8 cellular contexts compared by ENCODE assay signal in genomic region chr9:13279284-13280162, GRCh38. TPM values are rescaled to one million over a fixed set of nuclear protein-coding genes. Genes with fewer than 3 reads are reported as not detected.
DNase-seq lines count a peak whose midpoint lies in the region; ATAC-seq and TF ChIP-seq lines count a peak whose summit lies in the region.

TSS of gene MPDZ (minus strand) at chr9:13279692. CDS start at chr9:13250315, 29,377 bp downstream.

- H3K27me3 ChIP-seq in PC-3 (ENCODE audit: low read length) (no peaks in the 10 kb centered on the region), lung (ENCODE audit: control insufficient read depth, insufficient read depth) (no peaks in the 10 kb centered on the region), thyroid gland (no peaks in the 10 kb centered on the region)

- peak in 1 of 2 donors; percentile 62 for TF ChIP-seq POLR2A in thyroid gland (IDR thresholded peaks at IDR 0.05)

- H4K20me1 ChIP-seq in PC-3 (ENCODE audit: low read length), result no peaks in the 10 kb centered on the region

- H3K4me1 ChIP-seq in PC-3 (ENCODE audit: insufficient read depth, low read length) (peaks cover 9% of the 10 kb centered on the region), lung (ENCODE audit: control insufficient read depth in 2 of 2, insufficient read depth in 2 of 2, low read length in 2 of 2) (peaks cover 0 to 23% of the 10 kb centered on the region in 2 donors), thyroid gland (peaks cover 5 to 7% of the 10 kb centered on the region in 2 donors)

- peak; percentile 65 for DNase-seq in HEK293T (ENCODE audit: extremely low spot score)
- peak; percentile 48 for DNase-seq in PC-3
- DNase-seq in epidermal melanocyte (ENCODE audit: insufficient read length, low spot score), result peak; percentile 46
- peak; percentile 36 for DNase-seq in lung (ENCODE audit: low spot score)
- DNase-seq in thyroid gland, result peak; percentile 72 to 75
- no peak for DNase-seq in amniotic stem cell (lab: John Stamatoyannopoulos, UW)
- DNase-seq in activated CD4-positive, alpha-beta T cell treated with anti-CD3 and anti-CD28 coated beads for 48 hours, result no peak

- H3K9ac ChIP-seq in PC-3 (ENCODE audit: low read length), result peak within 1 kb of the TSS; percentile 65

- no TSS peak for BruUV-seq in PC-3 (replicated peaks; lab: Mats Ljungman, UMichigan)

- POLR2A ChIA-PET in HEK293T (lab: Yijun Ruan, JAX) (no interaction called here), PC-3 (lab: Charles Lee; ENCODE audit: unreplicated experiment) (interaction anchor here (0.6 kb wide), 1 partner anchor 112 kb away, joined by 10 read pairs; no protein-coding TSS in a partner anchor)

- intact Hi-C loops in PC-3 (cut with micrococcal nuclease), result no loop called here
- intact Hi-C loops in thyroid gland (cut with DNase I), result no loop called here

- H3K9me2 ChIP-seq in PC-3 (replicated peaks; ENCODE audit: low read length), result no peaks in the 10 kb centered on the region

- no peaks in the 10 kb centered on the region for H3K36me3 ChIP-seq in PC-3 (ENCODE audit: low read depth, low read length)
- H3K36me3 ChIP-seq in lung (ENCODE audit: control insufficient read depth in 2 of 2, insufficient read depth in 2 of 2, low read length in 2 of 2), result no peaks in the 10 kb centered on the region
- no peaks in the 10 kb centered on the region for H3K36me3 ChIP-seq in thyroid gland

- H3K4me3 ChIP-seq in PC-3 (ENCODE audit: low read length) (peak within 1 kb of the TSS; percentile 89), lung (peak within 1 kb of the TSS; percentile 73), thyroid gland (replicated peaks in 1 of 3) (peak within 1 kb of the TSS in 2 of 3 donors; percentile 54 to 77)

- peak; percentile 83 for ATAC-seq in PC-3
- peak; percentile 88 for ATAC-seq in lung (ENCODE audit: insufficient read depth, low FRiP score)
- no peak for ATAC-seq in HG03439 (IDR thresholded peaks at IDR 0.05; ENCODE audit: unreplicated experiment)

- TF ChIP-seq CTCF in PC-3 (conservative IDR thresholded peaks at IDR 0.05; ENCODE audit: low read depth, low read length), result no peak
- TF ChIP-seq CTCF in lung (IDR thresholded peaks at IDR 0.05; ENCODE audit: control extremely low read depth, extremely low read depth), result no peak
- TF ChIP-seq CTCF in thyroid gland (IDR thresholded peaks at IDR 0.05), result peak in 2 of 6 experiments; percentile 15 to 24

- no peak within 1 kb of the TSS for H3K27ac ChIP-seq in PC-3 (ENCODE audit: low read length)
- H3K27ac ChIP-seq in lung (ENCODE audit: low read depth in 1 of 2, low read length in 1 of 2), result peak within 1 kb of the TSS; percentile 93 to 99
- peak within 1 kb of the TSS; percentile 72 to 92 (median 90) for H3K27ac ChIP-seq in thyroid gland

- CTCF ChIA-PET in HEK293T (lab: Yijun Ruan, JAX) (no interaction called here), PC-3 (lab: Charles Lee) (no interaction called here)

- peak within 1 kb of the TSS; percentile 93 for H3K4me2 ChIP-seq in PC-3 (ENCODE audit: low read length)

- no peaks in the 10 kb centered on the region for H3F3A ChIP-seq in PC-3 (ENCODE audit: low read length, unreplicated experiment)

- 6% methylated on average over 59 to 80 of the region's 82 CpGs for whole genome bisulfite sequencing in lung, 2 donors
- WGBS in thyroid gland, 2 donors, result 11 to 13% methylated on average over 21 to 24 of the region's 82 CpGs

- no peaks in the 10 kb centered on the region for H3K9me3 ChIP-seq in PC-3 (ENCODE audit: low read length)
- no peaks in the 10 kb centered on the region for H3K9me3 ChIP-seq in lung (ENCODE audit: control insufficient read depth in 2 of 2, insufficient read depth in 1 of 2, low read length in 1 of 2)
- peaks cover 2% of the 10 kb centered on the region for H3K9me3 ChIP-seq in thyroid gland

- H3K79me2 ChIP-seq in PC-3 (ENCODE audit: low read length), result peaks cover 37% of the 10 kb centered on the region

- H2AFZ ChIP-seq in PC-3 (ENCODE audit: low read length), result peak within 1 kb of the TSS; percentile 94

TF ChIP-seq in HEK293T, 16 proteins besides CTCF, POLR2A, EP300 and RAD21:
- TF ChIP-seq FOXA1 (IDR thresholded peaks at IDR 0.05) (no peak), HDGF (IDR thresholded peaks at IDR 0.05; ENCODE audit: borderline replicate concordance) (no peak), ARNT (IDR thresholded peaks at IDR 0.05) (no peak), FOXM1 (IDR thresholded peaks at IDR 0.05; ENCODE audit: borderline replicate concordance) (no peak), ZNF384 (IDR thresholded peaks at IDR 0.05) (no peak), SP1 (IDR thresholded peaks at IDR 0.05) (no peak), FOXK2 (IDR thresholded peaks at IDR 0.05) (no peak), NFRKB (IDR thresholded peaks at IDR 0.05) (no peak), BHLHE40 (IDR thresholded peaks at IDR 0.05; ENCODE audit: borderline replicate concordance) (no peak), L3MBTL2 (conservative IDR thresholded peaks at IDR 0.05) (no peak), PKNOX1 (IDR thresholded peaks at IDR 0.05) (no peak)
TF ChIP-seq in HEK293T: peak in this region for 0.

RNA-seq across cellular contexts. Expression of gene MPDZ, which starts in this region (rescaled TPM):
- total RNA-seq in PC-3 (2014; rRNA removed), result 6.1 and 7.3 TPM in 2 replicates
- 10 to 100 TPM; 22.5 to 62.7 TPM for total RNA-seq in lung
- 1 to 10 TPM; 9.5 to 10.0 TPM for polyA plus RNA-seq in lung
- 10 to 100 TPM; 34.2 to 53.9 (median 45.1) TPM for total RNA-seq in thyroid gland

Comparison
In these comparisons a context has a peak if more than half of its experiments do, and no peak if none do; other contexts are left out.
1. DNase-seq: peak in HEK293T (single experiment), PC-3 (single experiment), epidermal melanocyte (single experiment), lung (single experiment) and thyroid gland (2 of 2); none in amniotic stem cell (single experiment) and activated CD4-positive, alpha-beta T cell treated with anti-CD3 and anti-CD28 coated beads for 48 hours (single experiment).
2. Peak in every context shown above with its lines, with median percentiles within 50 percentile points of each other: H3K4me3 ChIP-seq.